In the genomic region with DNA sequence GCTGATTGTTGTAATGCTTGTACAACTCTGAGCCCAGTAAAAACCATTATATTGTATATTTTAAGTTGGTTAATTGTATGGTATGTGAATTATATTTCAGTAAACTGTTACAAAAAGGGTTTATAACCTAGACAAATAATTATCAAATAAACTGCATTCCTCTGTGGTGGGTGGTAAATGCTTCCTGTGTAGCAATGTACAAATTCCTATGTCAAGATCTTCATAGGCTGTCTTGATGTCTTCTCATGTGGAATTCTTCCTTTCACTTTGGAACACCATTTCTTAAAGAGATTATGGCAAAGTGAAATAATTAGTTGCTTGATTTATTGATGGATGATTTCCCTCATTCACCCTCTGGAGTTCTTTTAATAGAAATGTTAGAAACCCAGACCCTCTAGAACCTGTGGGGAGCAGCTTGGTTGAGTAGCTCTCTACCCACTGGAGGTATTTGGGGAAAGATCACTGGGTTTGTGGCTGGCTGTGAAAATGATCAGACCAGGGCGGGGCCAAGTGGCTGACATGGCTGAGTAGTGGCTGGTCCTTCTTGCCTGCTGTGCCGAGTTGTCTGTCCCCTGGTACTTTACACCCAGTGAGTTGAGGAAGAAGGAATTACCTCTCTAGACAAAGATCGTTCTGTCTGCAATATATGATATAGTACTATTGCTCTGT, we compare ENCODE assay signal across 11 cellular contexts. TPM values are rescaled to one million over a fixed set of nuclear protein-coding genes. Genes with fewer than 3 reads are reported as not detected.
DNase-seq lines count a peak whose midpoint lies in the region; ATAC-seq, FAIRE-seq and TF ChIP-seq lines count a peak whose summit lies in the region.
"Had no signal": no experiment of that assay in that cellular context is flagged by ENCODE, and none has a peak within 500 bp of the region (broad histone marks: within the 10 kb centered on the region; RNA-seq: fewer than 3 reads in every experiment).

No MANE protein-coding gene starts in this region.

- WGBS in IMR-90 (ENCODE audit: extremely low coverage in 2 of 2, insufficient read length in 1 of 2), 2 experiments, result no CpG with 5 or more reads among the region's 3 CpGs
- 27% methylated on average over 3 of the region's 3 CpGs for WGBS in GM12878 (ENCODE audit: insufficient coverage, insufficient replicate concordance, low lambda C conversion rate, missing lambda C conversion rate)
- WGBS in stomach, 5 donors, result 84 to 98% (median 96%) methylated on average over 3 of the region's 3 CpGs

- H2AK5ac ChIP-seq in IMR-90 (ENCODE audit: low read depth, low read length), result peak overlapping the region; percentile 79

- H3K4me3 ChIP-seq in right atrium auricular region, result no peak overlapping the region
- no peak overlapping the region for H3K4me3 ChIP-seq in IMR-90 (ENCODE audit: insufficient read depth, low read depth, low read length)
- no peak overlapping the region for H3K4me3 ChIP-seq in GM12878
- H3K4me3 ChIP-seq in stomach, result no peak overlapping the region
- no peak overlapping the region for H3K4me3 ChIP-seq in HAP-1
- H3K4me3 ChIP-seq: cardiac muscle cell had no signal

- H3K27ac ChIP-seq in right atrium auricular region (peak overlapping the region; percentile 5 to 10), IMR-90 (ENCODE audit: insufficient read depth, low read length) (peak overlapping the region; percentile 81), GM12878 (ENCODE audit: control insufficient read depth, insufficient read depth) (peak overlapping the region; percentile 83), stomach (peak overlapping the region in 4 of 5 donors; percentile 61 to 83 (median 70))
- H3K27ac ChIP-seq: cardiac muscle cell had no signal

- peak overlapping the region; percentile 91 for H2BK120ac ChIP-seq in IMR-90 (ENCODE audit: low read depth, low read length)

- H4K5ac ChIP-seq in IMR-90 (ENCODE audit: low read depth, low read length), result peak overlapping the region; percentile 91

- BruUV-seq in IMR-90 (replicated peaks; lab: Mats Ljungman, UMichigan) (no TSS peak), GM12878 (replicated peaks; lab: Mats Ljungman, UMichigan) (no TSS peak)

- H3K4me2 ChIP-seq in IMR-90 (ENCODE audit: low read depth, low read length), result peak overlapping the region; percentile 77; the same call in 1 of the 2 replicates
- H3K4me2 ChIP-seq in GM12878 (ENCODE audit: control insufficient read depth, insufficient read depth), result peak overlapping the region; percentile 72
- H3K4me2 ChIP-seq: SK-N-SH had no signal

- H3K4ac ChIP-seq in IMR-90 (ENCODE audit: low read depth, low read length), result peak overlapping the region; percentile 95

- peaks cover 9% of the 10 kb centered on the region for H3K36me3 Mint-ChIP-seq in type B pancreatic cell

- H4K91ac ChIP-seq in IMR-90 (ENCODE audit: insufficient read depth, low read depth, low read length), result peak overlapping the region; percentile 87

- SMC1A ChIA-PET in GM12878 (lab: Charles Lee; ENCODE audit: uncharacterized antibody, unreplicated experiment), result interaction anchor here (0.6 to 3.3 kb wide), 16 partner anchors 8 to 180 kb away, joined by 3 to 18 read pairs (median 5); no protein-coding TSS in a partner anchor

- intact Hi-C loops in Right ventricle myocardium inferior (cut with DNase I) (no loop called here), IMR-90 (cut with micrococcal nuclease) (loop anchor here (5.0 kb wide), 1 partner anchor 181 kb away; no protein-coding TSS in a partner anchor), GM12878 (cut with micrococcal nuclease; ENCODE audit: unreplicated experiment) (loop anchor here (5.0 to 10.0 kb wide), 3 partner anchors 114 to 277 kb away; no protein-coding TSS in a partner anchor), stomach (cut with DNase I; ENCODE audit: low total_unique reads) (no loop called here)

- POLR2A ChIA-PET in IMR-90 (lab: Charles Lee; ENCODE audit: unreplicated experiment) (no interaction called here), GM12878 (lab: Charles Lee) (interaction anchor here (0.8 to 1.4 kb wide), 4 partner anchors 12 to 111 kb away, joined by 3 read pairs; no protein-coding TSS in a partner anchor)

- peak overlapping the region; percentile 83 for H3K56ac ChIP-seq in IMR-90 (ENCODE audit: extremely low read depth, insufficient read depth, low read length)

- dilution Hi-C loops in IMR-90 (cut with HindIII; ENCODE audit: low sequenced_read_pairs, unreplicated experiment), result no loop called here

- H3K14ac ChIP-seq in IMR-90 (replicated peaks; ENCODE audit: low read depth, low read length), result peak overlapping the region; percentile 86

- TF ChIP-seq POLR2A in IMR-90 (IDR thresholded peaks at IDR 0.05; ENCODE audit: low read depth, low read length) (no peak), GM12878 (IDR thresholded peaks at IDR 0.05; ENCODE audit: low read depth, low read length) (no peak), stomach (IDR thresholded peaks at IDR 0.05) (no peak)

- DNase-seq in right atrium auricular region (ENCODE audit: low spot score) (no peak), Right ventricle myocardium inferior (ENCODE audit: missing footprints) (no peak), IMR-90 (peak; percentile 20), GM12878 (ENCODE audit: low read depth, low spot score) (no peak), stomach (no peak), HAP-1 (ENCODE audit: low spot score in 2 of 2) (no peak), type B pancreatic cell (ENCODE audit: extremely low spot score, unreplicated experiment) (no peak), NCI-H1417 treated with DMSO at 0.1 percent for 48 hours (lab: John Stamatoyannopoulos, UW) (no peak)
- DNase-seq: SK-N-SH had no signal

- FAIRE-seq in GM12878 (lab: Jason Lieb, UNC), result no peak
- FAIRE-seq: HTR-8/SVneo had no signal

- ATAC-seq in Right ventricle myocardium inferior (no peak), IMR-90 (ENCODE audit: low read depth) (peak; percentile 15), GM12878 (peak; percentile 39)

- peaks cover 13% of the 10 kb centered on the region for H3K9me3 Mint-ChIP-seq in type B pancreatic cell

- peak overlapping the region; percentile 95 for H2BK20ac ChIP-seq in IMR-90 (ENCODE audit: low read depth, low read length)

- peaks cover 0 to 9% of the 10 kb centered on the region in 2 donors for H3K9me3 ChIP-seq in right atrium auricular region
- peaks cover 6% of the 10 kb centered on the region for H3K9me3 ChIP-seq in IMR-90 (ENCODE audit: control insufficient read depth, insufficient read depth, low read length)
- H3K9me3 ChIP-seq in GM12878 (replicated peaks; ENCODE audit: control insufficient read depth, insufficient read depth, low read length), result peaks cover 15% of the 10 kb centered on the region
- H3K9me3 ChIP-seq in stomach, result peaks cover 0 to 9% (median 3%) of the 10 kb centered on the region in 4 donors
- H3K9me3 ChIP-seq in HAP-1, result peaks cover 7% of the 10 kb centered on the region
- H3K9me3 ChIP-seq: SK-N-SH had no signal

- H3K36me3 ChIP-seq in right atrium auricular region (no peaks in the 10 kb centered on the region), IMR-90 (ENCODE audit: control insufficient read depth, insufficient read depth, low read length) (no peaks in the 10 kb centered on the region), GM12878 (ENCODE audit: control insufficient read depth in 2 of 2, insufficient read depth in 2 of 2, low read length in 1 of 2) (peaks cover 0 to 3% of the 10 kb centered on the region in 2 experiments; a peak in 2 of 4 replicates), stomach (no peaks in the 10 kb centered on the region), HAP-1 (replicated peaks) (no peaks in the 10 kb centered on the region)
- H3K36me3 ChIP-seq: cardiac muscle cell had no signal

- peaks cover 86% of the 10 kb centered on the region for H3K79me2 ChIP-seq in GM12878 (ENCODE audit: control insufficient read depth, insufficient read depth, low read length)

- H3K4me3 Mint-ChIP-seq in type B pancreatic cell, result no peak overlapping the region

- peak overlapping the region; percentile 74 to 88 for H4K8ac ChIP-seq in IMR-90 (ENCODE audit: low read depth in 2 of 2, low read length in 2 of 2)

- TF ChIP-seq CTCF in right atrium auricular region (IDR thresholded peaks at IDR 0.05), result no peak
- TF ChIP-seq CTCF in IMR-90 (conservative IDR thresholded peaks at IDR 0.05; ENCODE audit: low read depth, low read length), result no peak
- no peak for TF ChIP-seq CTCF in GM12878 (IDR thresholded peaks at IDR 0.05 in 2 of 3, conservative IDR thresholded peaks at IDR 0.05 in 1 of 3; ENCODE audit: control insufficient read depth in 2 of 3, extremely low read depth in 1 of 3, insufficient read depth in 1 of 3, low read depth in 3 of 3, low read length in 3 of 3)
- no peak for TF ChIP-seq CTCF in stomach (IDR thresholded peaks at IDR 0.05)
- TF ChIP-seq CTCF in type B pancreatic cell (conservative IDR thresholded peaks at IDR 0.05), result no peak

- CTCF ChIA-PET in IMR-90 (lab: Yijun Ruan, JAX) (interaction anchor here (0.8 to 1.0 kb wide), 2 partner anchors 14 to 35 kb away, joined by 3 to 4 read pairs; no protein-coding TSS in a partner anchor), GM12878 (lab: Yijun Ruan, JAX) (interaction anchor here (0.6 to 3.1 kb wide), 12 partner anchors 8 to 180 kb away, joined by 3 to 25 read pairs (median 6); no protein-coding TSS in a partner anchor)

- no peak overlapping the region for H3K9ac ChIP-seq in IMR-90 (ENCODE audit: low read depth, low read length)
- H3K9ac ChIP-seq in GM12878 (ENCODE audit: control insufficient read depth, insufficient read depth, low read length), result no peak overlapping the region
- H3K9ac ChIP-seq: SK-N-SH had no signal

- H3K27ac Mint-ChIP-seq in type B pancreatic cell, result no peak overlapping the region

- H2AFZ ChIP-seq in IMR-90 (replicated peaks; ENCODE audit: low read length, poor library complexity), result no peak overlapping the region
- no peak overlapping the region for H2AFZ ChIP-seq in GM12878 (ENCODE audit: control insufficient read depth, low read depth, low read length)

- RAD21 ChIA-PET in GM12878 (lab: Charles Lee; ENCODE audit: unreplicated experiment), result interaction anchor here (1.2 to 2.8 kb wide), 8 partner anchors 9 to 180 kb away, joined by 4 to 14 read pairs (median 4); no protein-coding TSS in a partner anchor

- peaks cover 21% of the 10 kb centered on the region; the same call in 1 of the 2 replicates for H3K9me1 ChIP-seq in IMR-90 (ENCODE audit: insufficient read depth, low read length)

- TF ChIP-seq RAD21 in IMR-90 (IDR thresholded peaks at IDR 0.05; ENCODE audit: low read length) (no peak), GM12878 (IDR thresholded peaks at IDR 0.05; ENCODE audit: insufficient read depth, low read depth, low read length) (no peak)

- peak overlapping the region; percentile 84; the same call in 2 of the 3 replicates for H2BK15ac ChIP-seq in IMR-90 (ENCODE audit: low read depth, low read length)

- H3K4me1 Mint-ChIP-seq in type B pancreatic cell (ENCODE audit: unreplicated experiment), result no peaks in the 10 kb centered on the region

- peaks cover 30 to 75% of the 10 kb centered on the region in 2 experiments for H3K79me1 ChIP-seq in IMR-90 (ENCODE audit: low read depth in 1 of 2, low read length in 2 of 2)

- H3K18ac ChIP-seq in IMR-90 (ENCODE audit: low read depth, low read length), result peak overlapping the region; percentile 92

- H3K27me3 ChIP-seq in right atrium auricular region, result no peaks in the 10 kb centered on the region
- H3K27me3 ChIP-seq in IMR-90 (ENCODE audit: control insufficient read depth, insufficient read depth, low read length), result no peaks in the 10 kb centered on the region
- no peaks in the 10 kb centered on the region for H3K27me3 ChIP-seq in GM12878 (replicated peaks in 1 of 2; ENCODE audit: control insufficient read depth in 2 of 2, insufficient read depth in 2 of 2, low read length in 1 of 2)
- no peaks in the 10 kb centered on the region for H3K27me3 ChIP-seq in stomach
- H3K27me3 ChIP-seq in HAP-1 (ENCODE audit: low read depth), result no peaks in the 10 kb centered on the region
- H3K27me3 ChIP-seq: cardiac muscle cell had no signal

- no peak for TF ChIP-seq EP300 in GM12878 (IDR thresholded peaks at IDR 0.05; ENCODE audit: borderline replicate concordance in 1 of 2, control insufficient read depth in 1 of 2, low read depth in 2 of 2, low read length in 2 of 2)
- no peak for TF ChIP-seq EP300 in stomach (IDR thresholded peaks at IDR 0.05)

- H2BK5ac ChIP-seq in IMR-90 (ENCODE audit: low read depth, low read length, poor library complexity, severe bottlenecking), result peak overlapping the region; percentile 98

- in situ Hi-C loops in IMR-90 (cut with MboI; ENCODE audit: low sequenced_read_pairs), result loop anchor here (25.0 kb wide), 1 partner anchor 344 kb away; no protein-coding TSS in a partner anchor
- in situ Hi-C loops in GM12878 (cut with MboI), result no loop called here
- in situ Hi-C loops in HAP-1 (cut with MboI; ENCODE audit: low sequenced_read_pairs), result loop anchor here (10.0 kb wide), 1 partner anchor 107 kb away; no protein-coding TSS in a partner anchor

- peak overlapping the region; percentile 87; the same call in 1 of the 2 replicates for H3K23ac ChIP-seq in IMR-90 (ENCODE audit: low read depth, low read length)

- no peaks in the 10 kb centered on the region for H3K27me3 Mint-ChIP-seq in type B pancreatic cell

- H3K4me1 ChIP-seq in right atrium auricular region (peaks cover 0 to 28% of the 10 kb centered on the region in 2 donors), IMR-90 (ENCODE audit: control insufficient read depth, insufficient read depth, low read length) (peaks cover 24% of the 10 kb centered on the region), GM12878 (ENCODE audit: control insufficient read depth, insufficient read depth, low read length) (peaks cover 81% of the 10 kb centered on the region), stomach (peaks cover 32 to 57% (median 44%) of the 10 kb centered on the region in 4 donors), HAP-1 (peaks cover 6% of the 10 kb centered on the region)

- peak overlapping the region; percentile 75 for H2AK9ac ChIP-seq in IMR-90 (replicated peaks; ENCODE audit: low read depth, low read length, poor library complexity)

- H4K20me1 ChIP-seq in IMR-90 (ENCODE audit: insufficient read depth, low read length) (peaks cover 2% of the 10 kb centered on the region; the same call in 1 of the 2 replicates), GM12878 (ENCODE audit: control insufficient read depth, insufficient read depth) (peaks cover 3% of the 10 kb centered on the region; the same call in 1 of the 2 replicates)

RNA-seq across cellular contexts. Expression of gene MGAT5, which starts 22.4 kb away (rescaled TPM):
- total RNA-seq in right atrium auricular region (10 to 100 TPM; 56.9 to 91.0 TPM), Right ventricle myocardium inferior (92.3 TPM), IMR-90 (2012; rRNA removed) (47.8 and 59.9 TPM in 2 replicates), GM12878 (2014; rRNA removed) (54.3 and 54.6 TPM in 2 replicates), GM12878 (2014; rRNA removed; fragmentation: Illumina TruSeq; extraction: Trizol) (53.7 and 54.0 TPM in 2 replicates), GM12878 (2021) (104 and 109 TPM in 2 replicates), stomach (100 to 1,000 TPM in 1 of 5 donors, 10 to 100 TPM in 4; 35.0 to 125 (median 75.8) TPM), type B pancreatic cell (ENCODE audit: low replicate concordance) (33.3 and 37.2 TPM in 2 replicates)
- polyA plus RNA-seq in IMR-90 (2012; rRNA removed) (20.2 and 22.9 TPM in 2 replicates), GM12878 (2011; rRNA removed) (30.1 and 31.5 TPM in 2 replicates), GM12878 (2014; fragmentation: Illumina TruSeq; extraction: Trizol) (55.3 and 58.4 TPM in 2 replicates), GM12878 (2014; fragmentation: Nextera tagmentation; extraction: Ambion mirVana) (1 to 10 TPM; 9.1 to 9.8 TPM), GM12878 (2014; rRNA removed) (40.2 and 40.9 TPM in 2 replicates), GM12878 (2016; fragmentation: Nextera tagmentation; extraction: Ambion mirVana) (1 to 10 TPM; 4.9 to 6.3 TPM), stomach (1 to 10 TPM; 3.9 to 5.4 (median 4.4) TPM)
- polyA plus RNA-seq in IMR-90 (2012; cell fraction: cytosol; rRNA removed), result 16.0 and 23.2 TPM in 2 replicates
- 7.9 and 19.2 TPM in 2 replicates for polyA plus RNA-seq in IMR-90 (2012; cell fraction: nucleus; rRNA removed; ENCODE audit: low replicate concordance)
- 135 and 137 TPM in 2 replicates for total RNA-seq in GM12878 (2013; cell fraction: nucleolus; rRNA removed)
- polyA plus RNA-seq in GM12878 (2011; ENCODE audit: low read depth), result 32.2 TPM
- polyA plus RNA-seq in GM12878 (2011; cell fraction: cytosol; rRNA removed), result 34.4 and 35.9 TPM in 2 replicates
- polyA plus RNA-seq in GM12878 (2011; cell fraction: nucleus; rRNA removed), result 27.6 and 27.9 TPM in 2 replicates
- polyA plus RNA-seq in GM12878 (2012), result 33.0 and 39.4 TPM in 2 replicates
- polyA minus RNA-seq in GM12878 (2011; rRNA and poly(A)+ RNA removed), result 126 and 130 TPM in 2 replicates
- 31.1 and 35.7 TPM in 2 replicates for polyA minus RNA-seq in GM12878 (2011; cell fraction: cytosol; rRNA and poly(A)+ RNA removed)
- polyA minus RNA-seq in GM12878 (2011; cell fraction: nucleus; rRNA and poly(A)+ RNA removed), result 117 and 129 TPM in 2 replicates

Comparison
In these comparisons a context has a peak if more than half of its experiments do, and no peak if none do; other contexts are left out.
1. H3K27ac ChIP-seq: peak in every context shown above with its lines; median percentile 83 in GM12878; 81 in IMR-90; 70 in stomach; 8 in right atrium auricular region.
2. intact Hi-C loops: an anchor here in IMR-90 (5.0 kb wide) and GM12878 (5.0 to 10.0 kb wide); none called in Right ventricle myocardium inferior and stomach.